ENCODE assay signal across 32 cellular contexts in genomic region chr9:36878161-36878560, GRCh38.
"Had no signal": no experiment of that assay in that cellular context is flagged by ENCODE, and none has a peak within 500 bp of the region (broad histone marks: within the 10 kb centered on the region; RNA-seq: fewer than 3 reads in every experiment).

No MANE protein-coding gene starts in this region.

- H3K4me1 Mint-ChIP-seq: activated naive CD4-positive, alpha-beta T cell treated with anti-CD3 and anti-CD28 coated beads, Interleukin-2, amount 50 U/mL, for 24 hours; activated T-helper 17 cell treated with anti-CD3 and anti-CD28 coated beads, Interleukin-2, amount 50 U/mL, for 72 hours had no signal

- H3K4me3 ChIP-seq: body of pancreas, colonic mucosa, gastrocnemius medialis, psoas muscle, smooth muscle cell, thoracic aorta, uterus had no signal

- H3K9me3 Mint-ChIP-seq: activated naive CD4-positive, alpha-beta T cell treated with anti-CD3 and anti-CD28 coated beads, Interleukin-2, amount 50 U/mL, for 24 hours; activated T-cell treated with anti-CD3 and anti-CD28 coated beads, Interleukin-2, amount 50 U/mL, for 4 hours; activated T-helper 17 cell treated with anti-CD3 and anti-CD28 coated beads, Interleukin-2, amount 50 U/mL, for 72 hours; neural crest cell; stimulated activated naive CD8-positive, alpha-beta T cell treated with anti-CD3 and anti-CD28 coated beads, Interleukin-15, Interleukin-2, amounts not matched to agents 100 ng/mL and 50 ng/mL, for 24 hours; T-helper 1 cell treated with Interleukin-12 subunit alpha and Interleukin-12 subunit beta and Interleukin-4 antibody, amounts not matched to agents 30 μg/mL and 1 μg/mL, for 36 hours had no signal

- ATAC-seq: activated CD4-positive, CD25-positive, alpha-beta regulatory T cell treated with anti-CD3 and anti-CD28 coated beads, Interleukin-2, amount 50 U/mL, for 24 hours; activated T-cell treated with anti-CD3 and anti-CD28 coated beads, Interleukin-2, amount 50 U/mL, for 4 hours; activated T-helper 17 cell treated with anti-CD3 and anti-CD28 coated beads, Interleukin-2, amount 50 U/mL, for 72 hours; body of pancreas; gastrocnemius medialis; left ventricle myocardium superior; psoas muscle had no signal

- FAIRE-seq: endometrium, TTC549 had no signal

- H3K4me3 Mint-ChIP-seq: activated naive CD4-positive, alpha-beta T cell treated with anti-CD3 and anti-CD28 coated beads, Interleukin-2, amount 50 U/mL, for 24 hours; activated T-cell treated with anti-CD3 and anti-CD28 coated beads, Interleukin-2, amount 50 U/mL, for 4 hours; activated T-helper 17 cell treated with anti-CD3 and anti-CD28 coated beads, Interleukin-2, amount 50 U/mL, for 72 hours; neural crest cell; stimulated activated naive CD8-positive, alpha-beta T cell treated with anti-CD3 and anti-CD28 coated beads, Interleukin-15, Interleukin-2, amounts not matched to agents 100 ng/mL and 50 ng/mL, for 24 hours; T-helper 1 cell treated with Interleukin-12 subunit alpha and Interleukin-12 subunit beta and Interleukin-4 antibody, amounts not matched to agents 30 μg/mL and 1 μg/mL, for 36 hours had no signal

- H3K27me3 ChIP-seq: body of pancreas, colonic mucosa, gastrocnemius medialis, uterus had no signal

- H3K9ac ChIP-seq: parathyroid adenoma had no signal

- H3K79me2 ChIP-seq: parathyroid adenoma had no signal

- H3K27ac Mint-ChIP-seq: activated naive CD4-positive, alpha-beta T cell treated with anti-CD3 and anti-CD28 coated beads, Interleukin-2, amount 50 U/mL, for 24 hours; activated T-helper 17 cell treated with anti-CD3 and anti-CD28 coated beads, Interleukin-2, amount 50 U/mL, for 72 hours; stimulated activated naive CD8-positive, alpha-beta T cell treated with anti-CD3 and anti-CD28 coated beads, Interleukin-15, Interleukin-2, amounts not matched to agents 100 ng/mL and 50 ng/mL, for 24 hours; T-helper 1 cell treated with Interleukin-12 subunit alpha and Interleukin-12 subunit beta and Interleukin-4 antibody, amounts not matched to agents 30 μg/mL and 1 μg/mL, for 36 hours had no signal

- H3K9me3 ChIP-seq: body of pancreas, colonic mucosa, gastrocnemius medialis, psoas muscle, thoracic aorta, uterus had no signal

- H3K36me3 Mint-ChIP-seq: activated naive CD4-positive, alpha-beta T cell treated with anti-CD3 and anti-CD28 coated beads, Interleukin-2, amount 50 U/mL, for 24 hours had no signal

- H3K36me3 ChIP-seq: colonic mucosa, gastrocnemius medialis, thoracic aorta, uterus had no signal

- H3K4me2 ChIP-seq: smooth muscle cell had no signal

- DNase-seq: activated CD4-positive, alpha-beta T cell treated with anti-CD3 and anti-CD28 coated beads for 48 hours; activated CD4-positive, alpha-beta T cell treated with anti-CD3 and anti-CD28 coated beads, Interleukin-2, amount 50 U/mL, for 48 hours; activated CD8-positive, alpha-beta memory T cell treated with anti-CD3 and anti-CD28 coated beads for 24 hours; activated gamma-delta T cell treated with Interleukin-2 at 50 U/mL for 16 hours; activated T-cell treated with anti-CD3 and anti-CD28 coated beads, Interleukin-2, amount 50 U/mL, for 4 hours; anterior cingulate cortex; body of pancreas; cerebellar nuclear complex; colonic mucosa; effector CD8-positive, alpha-beta T cell; gastrocnemius medialis; glutamatergic neuron; islet precursor cell; left ventricle myocardium superior; nucleus accumbens; SW 1271; T-helper 9 cell; trophoblast cell; uterus had no signal

- H2AFZ ChIP-seq: parathyroid adenoma had no signal

- H3K27ac ChIP-seq: body of pancreas, colonic mucosa, gastrocnemius medialis, parathyroid adenoma, psoas muscle, thoracic aorta, uterus, VCaP had no signal

- H3K4me1 ChIP-seq: body of pancreas, colonic mucosa, gastrocnemius medialis, parathyroid adenoma, psoas muscle, uterus had no signal
